In the genomic region with DNA sequence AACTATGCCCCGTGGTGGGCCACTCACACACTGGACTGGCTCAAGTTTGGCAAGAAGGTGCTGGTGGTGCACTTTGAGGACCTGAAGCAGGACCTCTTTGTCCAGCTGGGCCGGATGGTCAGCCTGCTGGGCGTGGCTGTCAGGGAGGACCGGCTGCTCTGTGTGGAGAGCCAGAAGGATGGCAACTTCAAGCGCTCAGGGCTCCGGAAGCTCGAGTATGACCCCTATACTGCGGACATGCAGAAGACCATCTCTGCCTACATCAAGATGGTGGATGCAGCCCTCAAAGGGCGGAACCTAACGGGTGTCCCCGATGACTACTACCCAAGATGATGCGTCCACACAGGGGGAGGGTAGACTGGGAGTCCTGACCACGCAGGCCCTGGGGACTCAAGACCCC, we compare ENCODE assay signal across 6 cellular contexts.
"Had no signal": no experiment of that assay in that cellular context is flagged by ENCODE, and none has a peak within 500 bp of the region (broad histone marks: within the 10 kb centered on the region; RNA-seq: fewer than 3 reads in every experiment).

No MANE protein-coding gene starts in this region.

- H3K4me2 ChIP-seq: GM23338 had no signal

- H3K4me3 ChIP-seq: GM23338, HAP-1, K562 had no signal

- H3K27ac Mint-ChIP-seq: GM23338 had no signal

- H3K4me3 Mint-ChIP-seq: GM23338 had no signal

- H2AFZ ChIP-seq: GM23338 had no signal

- DNase-seq: H7, IMR-90 had no signal

- H3K9me3 ChIP-seq: HAP-1 had no signal

- H3K9me3 Mint-ChIP-seq: GM23338 had no signal

- H3K36me3 ChIP-seq: HAP-1 had no signal

- H3K4me1 ChIP-seq: HAP-1 had no signal

- FAIRE-seq: HTR-8/SVneo, K562 had no signal
